Comparison of ENCODE assay signal across 1 cellular context in the genomic region with DNA sequence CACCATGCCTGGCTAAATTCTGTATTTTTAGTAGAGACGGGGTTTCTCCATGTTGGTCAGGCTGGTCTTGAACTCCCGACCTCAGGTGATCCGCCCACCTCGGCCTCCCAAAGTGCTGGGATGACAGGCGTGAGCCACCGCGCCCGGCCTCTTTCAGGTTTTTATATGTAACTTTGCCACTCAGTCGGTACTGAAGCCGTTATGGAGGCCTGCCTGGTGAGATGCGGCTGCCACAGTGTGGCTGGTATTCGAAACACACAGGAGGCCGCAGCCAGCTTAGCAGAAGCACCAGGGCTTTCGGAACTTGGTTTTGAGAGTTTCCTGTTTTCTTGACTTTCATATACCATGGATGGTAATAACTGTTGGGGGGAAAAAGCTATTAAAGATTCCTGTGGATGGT.
A peak's percentile ranks its signal among the peaks of the same experiment; 100 is the strongest.
TF ChIP-seq lines count a peak whose summit lies in the region.

No MANE protein-coding gene starts in this region.

TF ChIP-seq in HepG2, 621 proteins besides CTCF, POLR2A, EP300 and RAD21:
- TF ChIP-seq, protein P1, sequence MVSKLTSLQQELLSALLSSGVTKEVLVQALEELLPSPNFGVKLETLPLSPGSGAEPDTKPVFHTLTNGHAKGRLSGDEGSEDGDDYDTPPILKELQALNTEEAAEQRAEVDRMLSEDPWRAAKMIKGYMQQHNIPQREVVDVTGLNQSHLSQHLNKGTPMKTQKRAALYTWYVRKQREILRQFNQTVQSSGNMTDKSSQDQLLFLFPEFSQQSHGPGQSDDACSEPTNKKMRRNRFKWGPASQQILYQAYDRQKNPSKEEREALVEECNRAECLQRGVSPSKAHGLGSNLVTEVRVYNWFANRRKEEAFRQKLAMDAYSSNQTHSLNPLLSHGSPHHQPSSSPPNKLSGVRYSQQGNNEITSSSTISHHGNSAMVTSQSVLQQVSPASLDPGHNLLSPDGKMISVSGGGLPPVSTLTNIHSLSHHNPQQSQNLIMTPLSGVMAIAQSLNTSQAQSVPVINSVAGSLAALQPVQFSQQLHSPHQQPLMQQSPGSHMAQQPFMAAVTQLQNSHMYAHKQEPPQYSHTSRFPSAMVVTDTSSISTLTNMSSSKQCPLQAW (CRISPR knock-in tag; IDR thresholded peaks at IDR 0.05): 0 out of 2 replicates have a peak, but pooled peaks have one; percentile 16
- TF ChIP-seq STAG1 (CRISPR knock-in tag; IDR thresholded peaks at IDR 0.05): peak; percentile 78
- peak; percentile 100 for TF ChIP-seq TEAD3 (CRISPR knock-in tag; optimal IDR thresholded peaks at IDR 0.05; ENCODE audit: borderline replicate concordance)
- peak; percentile 19 for TF ChIP-seq YY1 (IDR thresholded peaks at IDR 0.05; ENCODE audit: insufficient read depth, insufficient replicate concordance, low read depth, low read length)
- TF ChIP-seq RXRB (CRISPR knock-in tag; IDR thresholded peaks at IDR 0.05; ENCODE audit: borderline replicate concordance): 0 out of 2 replicates have a peak, but pooled peaks have one; percentile 17
- TF ChIP-seq ELF3 (CRISPR knock-in tag; IDR thresholded peaks at IDR 0.05): 0 out of 2 replicates have a peak, but pooled peaks have one; percentile 8
- 0 out of 2 replicates have a peak, but pooled peaks have one; percentile 39 for TF ChIP-seq ZKSCAN8 (CRISPR knock-in tag; IDR thresholded peaks at IDR 0.05; ENCODE audit: borderline replicate concordance)
- TF ChIP-seq HMG20A (CRISPR knock-in tag; IDR thresholded peaks at IDR 0.05; ENCODE audit: borderline replicate concordance): peak; percentile 36; the same call in 1 of the 2 replicates
